In the genomic region with DNA sequence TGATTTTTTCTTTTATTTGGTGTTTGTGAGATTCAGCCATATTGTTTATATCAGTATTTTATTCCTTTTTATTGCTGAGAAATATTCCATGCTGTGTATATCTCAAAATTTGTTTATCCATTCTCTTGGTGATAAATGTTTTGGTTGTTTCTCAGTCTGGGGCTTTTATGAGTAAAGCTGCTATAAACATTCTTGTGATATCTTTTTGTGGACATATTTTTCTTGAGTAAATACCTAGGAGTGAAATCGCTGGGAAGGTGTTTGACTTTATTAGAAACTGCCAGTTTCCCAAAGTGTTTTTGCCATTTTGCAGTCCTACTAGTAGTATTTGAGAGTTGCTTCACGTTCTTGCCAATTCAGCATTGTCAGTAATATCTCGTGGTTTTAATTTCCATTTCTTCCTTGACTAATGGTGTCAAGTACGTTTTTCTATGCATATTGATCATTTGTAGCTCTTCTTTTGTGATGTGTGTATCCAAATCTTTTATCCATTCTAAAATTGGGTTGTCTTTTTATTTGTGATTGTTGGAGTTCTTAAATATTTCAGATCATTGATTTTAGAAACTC, we compare ENCODE assay signal across 21 cellular contexts. TPM values are rescaled to one million over a fixed set of nuclear protein-coding genes. Genes with fewer than 3 reads are reported as not detected.
A peak's percentile ranks its signal among the peaks of the same experiment; 100 is the strongest.
DNase-seq lines count a peak whose midpoint lies in the region; ATAC-seq, FAIRE-seq and TF ChIP-seq lines count a peak whose summit lies in the region.
"Had no signal": no experiment of that assay in that cellular context is flagged by ENCODE, and none has a peak within 500 bp of the region (broad histone marks: within the 10 kb centered on the region; RNA-seq: fewer than 3 reads in every experiment).

No MANE protein-coding gene starts in this region.

- H3K27me3 Mint-ChIP-seq in WTC11 (ENCODE audit: low read depth) (no peaks in the 10 kb centered on the region), CD14-positive monocyte (ENCODE audit: low read depth in 3 of 3) (no peaks in the 10 kb centered on the region)
- H3K27me3 Mint-ChIP-seq: CD4-positive, alpha-beta T cell had no signal

- 92% methylated on average over 4 of the region's 4 CpGs for WGBS in HepG2 (ENCODE audit: low lambda C conversion rate)
- 71% methylated on average over 4 of the region's 4 CpGs for WGBS in right lobe of liver (ENCODE audit: insufficient coverage, low coverage, low lambda C conversion rate, missing lambda C conversion rate)

- no TSS peak for BruUV-seq in HepG2 (replicated peaks; lab: Mats Ljungman, UMichigan)

- H3K4me3 Mint-ChIP-seq in WTC11 = no peak overlapping the region
- H3K4me3 Mint-ChIP-seq in stimulated activated effector memory CD8-positive, alpha-beta T cell treated with anti-CD3 and anti-CD28 coated beads, Interleukin-12 subunit alpha, Interleukin-12 subunit beta, amount 100 ng/mL, for 72 hours = no peak overlapping the region
- H3K4me3 Mint-ChIP-seq in CD14-positive monocyte = no peak overlapping the region
- H3K4me3 Mint-ChIP-seq: CD4-positive, alpha-beta T cell; HFFc6 had no signal

- intact Hi-C loops in HepG2 (cut with micrococcal nuclease; ENCODE audit: unreplicated experiment) = no loop called here
- intact Hi-C loops in right lobe of liver (cut with DNase I) = no loop called here
- intact Hi-C loops in posterior cingulate gyrus (cut with DNase I) = no loop called here
- intact Hi-C loops in CD14-positive monocyte (cut with micrococcal nuclease) = no loop called here

- TF ChIP-seq RAD21 in HepG2 (CRISPR knock-in tag; IDR thresholded peaks at IDR 0.05) = no peak

- H3K36me3 ChIP-seq in HepG2 (replicated peaks in 1 of 2; ENCODE audit: control insufficient read depth in 1 of 2, insufficient read depth in 2 of 2, low read length in 2 of 2) (peaks cover 30 to 86% of the 10 kb centered on the region in 2 experiments), right lobe of liver (peaks cover 2 to 84% (median 41%) of the 10 kb centered on the region in 4 donors)

- no peak overlapping the region for H3K9ac ChIP-seq in HepG2 (ENCODE audit: insufficient read depth, low read depth, low read length)

- no peaks in the 10 kb centered on the region; the same call in 1 of the 2 replicates for H4K20me1 ChIP-seq in HepG2 (ENCODE audit: insufficient read depth, low read length)

- CTCF ChIA-PET in HepG2 (lab: Yijun Ruan, JAX; ENCODE audit: low intra/inter-chr PET ratio, low total read pairs) = no interaction called here
- CTCF ChIA-PET in WTC11 (lab: Charles Lee) = interaction anchor here (0.6 to 1.1 kb wide), 2 partner anchors 172 to 612 kb away, joined by 3 to 6 read pairs; no protein-coding TSS in a partner anchor

- in situ Hi-C loops in HepG2 (cut with HindIII; ENCODE audit: extremely low pct_ligation_motif_present, low pct_unique_long_range_greater_than_20kb) = no loop called here

- no peak for FAIRE-seq in HepG2 (lab: Jason Lieb, UNC)
- no peak for FAIRE-seq in GM12892 (lab: Jason Lieb, UNC)

- H3K4me1 Mint-ChIP-seq in WTC11 (no peaks in the 10 kb centered on the region), CD14-positive monocyte (no peaks in the 10 kb centered on the region)
- peaks cover 6% of the 10 kb centered on the region for H3K4me1 Mint-ChIP-seq in stimulated activated effector memory CD8-positive, alpha-beta T cell treated with anti-CD3 and anti-CD28 coated beads, Interleukin-12 subunit alpha, Interleukin-12 subunit beta, amount 100 ng/mL, for 72 hours

- TF ChIP-seq POLR2A in HepG2 (IDR thresholded peaks at IDR 0.05; ENCODE audit: insufficient read depth in 1 of 2, low read depth in 2 of 2, low read length in 2 of 2) (no peak), right lobe of liver (IDR thresholded peaks at IDR 0.05) (no peak), GM12892 (IDR thresholded peaks at IDR 0.05; ENCODE audit: low read depth, low read length) (no peak)

- H3K9me3 ChIP-seq in HepG2 (ENCODE audit: low read length) = no peaks in the 10 kb centered on the region
- H3K9me3 ChIP-seq in right lobe of liver = no peaks in the 10 kb centered on the region
- H3K9me3 ChIP-seq: BE2C had no signal

- DNase-seq in HepG2 (ENCODE audit: low spot score) (no peak), right lobe of liver (no peak), WTC11 (ENCODE audit: low spot score) (no peak), fibroblast of villous mesenchyme (ENCODE audit: low read depth) (peak; percentile 55), posterior cingulate gyrus (no peak), GM12892 (ENCODE audit: insufficient read length) (no peak), CD14-positive monocyte (ENCODE audit: low spot score) (no peak)
- no peak for DNase-seq in stimulated activated effector memory CD8-positive, alpha-beta T cell treated with anti-CD3 and anti-CD28 coated beads, Interleukin-12 subunit alpha, Interleukin-12 subunit beta, amount 100 ng/mL, for 72 hours (ENCODE audit: low spot score in 2 of 2)
- DNase-seq: 8988T; BE2C; C1 segment of cervical spinal cord; CD4-positive, alpha-beta T cell; DMS153; DMS79; GDM1; GOT3; H7; HFFc6; IMR-90 had no signal

- H3K4me1 ChIP-seq in HepG2 (ENCODE audit: insufficient read depth, low read length) (0 out of 2 replicates have a peak, but pooled peaks cover 9% of the 10 kb centered on the region), right lobe of liver (no peaks in the 10 kb centered on the region)
- H3K4me1 ChIP-seq: BE2C had no signal

- H3K27ac Mint-ChIP-seq in WTC11 (peak overlapping the region; percentile 23), CD14-positive monocyte (no peak overlapping the region)
- peak overlapping the region; percentile 34 for H3K27ac Mint-ChIP-seq in stimulated activated effector memory CD8-positive, alpha-beta T cell treated with anti-CD3 and anti-CD28 coated beads, Interleukin-12 subunit alpha, Interleukin-12 subunit beta, amount 100 ng/mL, for 72 hours
- H3K27ac Mint-ChIP-seq: CD4-positive, alpha-beta T cell; HFFc6 had no signal

- no peaks in the 10 kb centered on the region for H3K79me2 ChIP-seq in HepG2 (ENCODE audit: insufficient read depth, low read length)

- H3K27me3 ChIP-seq in HepG2 (ENCODE audit: control insufficient read depth in 1 of 2, insufficient read depth in 2 of 2, low read length in 2 of 2) = no peaks in the 10 kb centered on the region
- no peaks in the 10 kb centered on the region for H3K27me3 ChIP-seq in right lobe of liver
- H3K27me3 ChIP-seq: BE2C had no signal

- H3K4me3 ChIP-seq in HepG2 (replicated peaks in 1 of 3; ENCODE audit: insufficient read depth in 1 of 3, low read depth in 2 of 3, low read length in 3 of 3) (no peak overlapping the region), right lobe of liver (no peak overlapping the region), fibroblast of villous mesenchyme (ENCODE audit: low read depth, low read length) (no peak overlapping the region)

- TF ChIP-seq EP300 in HepG2 (IDR thresholded peaks at IDR 0.05; ENCODE audit: low read depth in 2 of 2, low read length in 2 of 2) (no peak), HepG2 (CRISPR knock-in tag; IDR thresholded peaks at IDR 0.05; ENCODE audit: borderline replicate concordance) (no peak)

- H3K9me3 Mint-ChIP-seq in WTC11 (peaks cover 22% of the 10 kb centered on the region), CD14-positive monocyte (peaks cover 0 to 12% (median 6%) of the 10 kb centered on the region in 7 donors)
- H3K9me3 Mint-ChIP-seq in stimulated activated effector memory CD8-positive, alpha-beta T cell treated with anti-CD3 and anti-CD28 coated beads, Interleukin-12 subunit alpha, Interleukin-12 subunit beta, amount 100 ng/mL, for 72 hours = no peaks in the 10 kb centered on the region
- H3K9me3 Mint-ChIP-seq: CD4-positive, alpha-beta T cell had no signal

- H3K27ac ChIP-seq in HepG2 (ENCODE audit: extremely low read length, insufficient read depth, low read length) (no peak overlapping the region), right lobe of liver (no peak overlapping the region)
- H3K27ac ChIP-seq: HL-60 had no signal

- no peak overlapping the region for H2AFZ ChIP-seq in HepG2 (ENCODE audit: low read length)

- no peak for ATAC-seq in HepG2
- ATAC-seq in right lobe of liver = no peak
- ATAC-seq in WTC11 = no peak
- no peak for ATAC-seq in stimulated activated effector memory CD8-positive, alpha-beta T cell treated with anti-CD3 and anti-CD28 coated beads, Interleukin-12 subunit alpha, Interleukin-12 subunit beta, amount 100 ng/mL, for 72 hours
- ATAC-seq: HCT116 had no signal

- TF ChIP-seq CTCF in HepG2 (CRISPR knock-in tag; IDR thresholded peaks at IDR 0.05) = no peak
- no peak for TF ChIP-seq CTCF in right lobe of liver (IDR thresholded peaks at IDR 0.05)
- TF ChIP-seq CTCF in WTC11 (IDR thresholded peaks at IDR 0.05) = no peak
- no peak for TF ChIP-seq CTCF in fibroblast of villous mesenchyme (IDR thresholded peaks at IDR 0.05; ENCODE audit: insufficient read depth, low read depth, low read length)
- TF ChIP-seq CTCF in CD14-positive monocyte (IDR thresholded peaks at IDR 0.05) = no peak

- peaks cover 68% of the 10 kb centered on the region for H3K36me3 Mint-ChIP-seq in WTC11
- H3K36me3 Mint-ChIP-seq in stimulated activated effector memory CD8-positive, alpha-beta T cell treated with anti-CD3 and anti-CD28 coated beads, Interleukin-12 subunit alpha, Interleukin-12 subunit beta, amount 100 ng/mL, for 72 hours = peaks cover 93% of the 10 kb centered on the region
- H3K36me3 Mint-ChIP-seq in CD14-positive monocyte = peaks cover 70 to 98% of the 10 kb centered on the region in 2 donors

- POLR2A ChIA-PET in HepG2 (lab: Yijun Ruan, JAX) (interaction anchor here (1.4 kb wide), 1 partner anchor 31 kb away, joined by 5 read pairs; a partner anchor contains a TSS), WTC11 (lab: Charles Lee) (no interaction called here)

- no peak overlapping the region for H3K4me2 ChIP-seq in HepG2 (ENCODE audit: low read depth, low read length)

RNA-seq across cellular contexts. Expression of a gene that starts 31.1 kb away (rescaled TPM):
- total RNA-seq in HepG2 (2016; rRNA removed; fragmentation: Illumina TruSeq; extraction: Trizol) (140 and 151 TPM in 2 replicates), right lobe of liver (10 to 100 TPM; 34.8 to 84.3 (median 42.7) TPM), WTC11 (2021) (99.3 to 126 TPM (median 115 TPM) in 3 replicates), fibroblast of villous mesenchyme (57.4 and 59.6 TPM in 2 replicates)
- total RNA-seq in HepG2 (2016; cell fraction: cytosol; rRNA removed; fragmentation: Illumina TruSeq; extraction: Trizol; ENCODE audit: low read depth) = 70.8 and 95.6 TPM in 2 replicates
- total RNA-seq in HepG2 (2016; cell fraction: insoluble cytoplasmic fraction; rRNA removed; fragmentation: Illumina TruSeq; extraction: Trizol) = 132 and 137 TPM in 2 replicates
- 86.4 and 104 TPM in 2 replicates for total RNA-seq in HepG2 (2016; cell fraction: membrane; rRNA removed; fragmentation: Illumina TruSeq; extraction: Trizol)
- 52.8 and 64.0 TPM in 2 replicates for total RNA-seq in HepG2 (2016; cell fraction: nucleus; rRNA removed; fragmentation: Illumina TruSeq; extraction: Trizol)
- polyA plus RNA-seq in HepG2 (2011; rRNA removed) (244 and 285 TPM in 2 replicates), CD14-positive monocyte (100 to 1,000 TPM; 148 to 166 TPM)
- 208 and 234 TPM in 2 replicates for polyA plus RNA-seq in HepG2 (2011; cell fraction: cytosol; rRNA removed)
- polyA plus RNA-seq in HepG2 (2011; cell fraction: nucleus; rRNA removed) = 71.4 and 86.5 TPM in 2 replicates
- 331 and 366 TPM in 2 replicates for polyA plus RNA-seq in HepG2 (2012)
- polyA plus RNA-seq in HepG2 (2016; cell fraction: cytosol; fragmentation: Illumina TruSeq; extraction: Trizol; ENCODE audit: low read depth) = 170 and 195 TPM in 2 replicates
- 370 and 446 TPM in 2 replicates for polyA plus RNA-seq in HepG2 (2016; cell fraction: insoluble cytoplasmic fraction; fragmentation: Illumina TruSeq; extraction: Trizol; ENCODE audit: low read depth)
- 217 and 229 TPM in 2 replicates for polyA plus RNA-seq in HepG2 (2016; cell fraction: membrane; fragmentation: Illumina TruSeq; extraction: Trizol; ENCODE audit: low read depth)
- polyA plus RNA-seq in HepG2 (2016; cell fraction: nucleus; fragmentation: Illumina TruSeq; extraction: Trizol; ENCODE audit: insufficient read depth, low read depth) = 196 and 204 TPM in 2 replicates
- polyA minus RNA-seq in HepG2 (2011; rRNA and poly(A)+ RNA removed; ENCODE audit: low replicate concordance) = 201 and 224 TPM in 2 replicates
- 65.3 and 87.8 TPM in 2 replicates for polyA minus RNA-seq in HepG2 (2011; cell fraction: cytosol; rRNA and poly(A)+ RNA removed)
- polyA minus RNA-seq in HepG2 (2011; cell fraction: nucleus; rRNA and poly(A)+ RNA removed) = 48.7 and 54.5 TPM in 2 replicates
- 123 TPM for polyA plus RNA-seq in GM12892 (2012; ENCODE audit: missing spikeins)

Comparison
In these comparisons a context has a peak if more than half of its experiments do, and no peak if none do; other contexts are left out.
1. H3K27ac Mint-ChIP-seq: peak in WTC11 (single experiment) and stimulated activated effector memory CD8-positive, alpha-beta T cell treated with anti-CD3 and anti-CD28 coated beads, Interleukin-12 subunit alpha, Interleukin-12 subunit beta, amount 100 ng/mL, for 72 hours (single experiment); none in CD14-positive monocyte (0 of 7).